1 cellular context compared by ENCODE assay signal in the genomic region with DNA sequence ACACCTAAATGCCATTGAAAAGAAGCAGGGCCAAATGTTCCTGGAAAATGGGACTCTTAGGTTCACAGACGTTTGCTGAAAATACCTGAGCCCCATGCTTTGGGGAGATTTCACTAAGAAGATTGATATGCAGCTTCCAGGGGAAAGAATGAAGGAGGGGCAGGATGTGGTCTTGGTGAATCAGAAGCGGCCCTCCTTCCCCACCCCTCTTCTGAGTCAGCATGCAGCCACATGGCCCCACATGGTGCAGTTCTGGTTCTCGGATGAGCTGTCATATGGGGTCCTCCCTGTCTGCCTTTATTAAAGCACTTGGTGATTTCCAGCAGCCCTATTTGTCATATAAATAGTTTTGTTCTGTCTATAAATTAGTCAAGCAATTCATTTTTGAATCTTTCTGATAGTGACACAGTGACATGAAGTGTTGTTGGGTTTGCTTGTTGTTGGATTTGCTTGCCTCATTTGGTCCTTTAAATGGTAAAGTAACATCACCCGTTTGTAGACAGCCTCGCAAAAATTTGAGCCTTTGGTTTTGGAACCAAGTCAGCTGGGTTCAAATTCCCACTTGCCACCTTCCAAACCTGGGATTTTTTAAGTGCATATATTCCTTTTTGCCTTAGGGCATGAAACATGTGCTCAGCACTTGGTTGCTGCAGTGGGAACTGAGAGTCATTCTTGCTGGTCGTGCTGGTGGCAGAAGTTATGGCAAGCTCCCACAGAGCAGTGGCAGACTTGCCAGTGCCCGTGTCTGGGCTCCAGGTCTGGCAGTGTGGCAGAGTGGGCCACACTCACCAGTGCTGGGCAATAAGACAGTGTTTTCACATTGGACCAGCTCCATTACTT.
TF ChIP-seq lines count a peak whose summit lies in the region.

No MANE protein-coding gene starts in this region.

TF ChIP-seq in K562, 482 proteins besides CTCF, POLR2A, EP300 and RAD21 (continued from another document and continues in another):
- TF ChIP-seq, protein P1, sequence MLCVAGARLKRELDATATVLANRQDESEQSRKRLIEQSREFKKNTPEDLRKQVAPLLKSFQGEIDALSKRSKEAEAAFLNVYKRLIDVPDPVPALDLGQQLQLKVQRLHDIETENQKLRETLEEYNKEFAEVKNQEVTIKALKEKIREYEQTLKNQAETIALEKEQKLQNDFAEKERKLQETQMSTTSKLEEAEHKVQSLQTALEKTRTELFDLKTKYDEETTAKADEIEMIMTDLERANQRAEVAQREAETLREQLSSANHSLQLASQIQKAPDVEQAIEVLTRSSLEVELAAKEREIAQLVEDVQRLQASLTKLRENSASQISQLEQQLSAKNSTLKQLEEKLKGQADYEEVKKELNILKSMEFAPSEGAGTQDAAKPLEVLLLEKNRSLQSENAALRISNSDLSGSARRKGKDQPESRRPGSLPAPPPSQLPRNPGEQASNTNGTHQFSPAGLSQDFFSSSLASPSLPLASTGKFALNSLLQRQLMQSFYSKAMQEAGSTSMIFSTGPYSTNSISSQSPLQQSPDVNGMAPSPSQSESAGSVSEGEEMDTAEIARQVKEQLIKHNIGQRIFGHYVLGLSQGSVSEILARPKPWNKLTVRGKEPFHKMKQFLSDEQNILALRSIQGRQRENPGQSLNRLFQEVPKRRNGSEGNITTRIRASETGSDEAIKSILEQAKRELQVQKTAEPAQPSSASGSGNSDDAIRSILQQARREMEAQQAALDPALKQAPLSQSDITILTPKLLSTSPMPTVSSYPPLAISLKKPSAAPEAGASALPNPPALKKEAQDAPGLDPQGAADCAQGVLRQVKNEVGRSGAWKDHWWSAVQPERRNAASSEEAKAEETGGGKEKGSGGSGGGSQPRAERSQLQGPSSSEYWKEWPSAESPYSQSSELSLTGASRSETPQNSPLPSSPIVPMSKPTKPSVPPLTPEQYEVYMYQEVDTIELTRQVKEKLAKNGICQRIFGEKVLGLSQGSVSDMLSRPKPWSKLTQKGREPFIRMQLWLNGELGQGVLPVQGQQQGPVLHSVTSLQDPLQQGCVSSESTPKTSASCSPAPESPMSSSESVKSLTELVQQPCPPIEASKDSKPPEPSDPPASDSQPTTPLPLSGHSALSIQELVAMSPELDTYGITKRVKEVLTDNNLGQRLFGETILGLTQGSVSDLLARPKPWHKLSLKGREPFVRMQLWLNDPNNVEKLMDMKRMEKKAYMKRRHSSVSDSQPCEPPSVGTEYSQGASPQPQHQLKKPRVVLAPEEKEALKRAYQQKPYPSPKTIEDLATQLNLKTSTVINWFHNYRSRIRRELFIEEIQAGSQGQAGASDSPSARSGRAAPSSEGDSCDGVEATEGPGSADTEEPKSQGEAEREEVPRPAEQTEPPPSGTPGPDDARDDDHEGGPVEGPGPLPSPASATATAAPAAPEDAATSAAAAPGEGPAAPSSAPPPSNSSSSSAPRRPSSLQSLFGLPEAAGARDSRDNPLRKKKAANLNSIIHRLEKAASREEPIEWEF (CRISPR knock-in tag; IDR thresholded peaks at IDR 0.05) = no peak
- no peak for TF ChIP-seq ZZZ3 (IDR thresholded peaks at IDR 0.05)
- no peak for TF ChIP-seq ARHGAP35 (IDR thresholded peaks at IDR 0.05; ENCODE audit: partially characterized antibody)
- TF ChIP-seq, protein P2, sequence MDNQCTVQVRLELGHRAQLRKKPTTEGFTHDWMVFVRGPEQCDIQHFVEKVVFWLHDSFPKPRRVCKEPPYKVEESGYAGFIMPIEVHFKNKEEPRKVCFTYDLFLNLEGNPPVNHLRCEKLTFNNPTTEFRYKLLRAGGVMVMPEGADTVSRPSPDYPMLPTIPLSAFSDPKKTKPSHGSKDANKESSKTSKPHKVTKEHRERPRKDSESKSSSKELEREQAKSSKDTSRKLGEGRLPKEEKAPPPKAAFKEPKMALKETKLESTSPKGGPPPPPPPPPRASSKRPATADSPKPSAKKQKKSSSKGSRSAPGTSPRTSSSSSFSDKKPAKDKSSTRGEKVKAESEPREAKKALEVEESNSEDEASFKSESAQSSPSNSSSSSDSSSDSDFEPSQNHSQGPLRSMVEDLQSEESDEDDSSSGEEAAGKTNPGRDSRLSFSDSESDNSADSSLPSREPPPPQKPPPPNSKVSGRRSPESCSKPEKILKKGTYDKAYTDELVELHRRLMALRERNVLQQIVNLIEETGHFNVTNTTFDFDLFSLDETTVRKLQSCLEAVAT (IDR thresholded peaks at IDR 0.05) = 0 out of 4 replicates have a peak, but pooled peaks of 1 of the 2 experiments have one; percentile 41
- TF ChIP-seq ZNF347 (CRISPR knock-in tag; IDR thresholded peaks at IDR 0.05; ENCODE audit: low read depth) = no peak
- peak; percentile 61 for TF ChIP-seq ZNF316 (IDR thresholded peaks at IDR 0.05)
- no peak for TF ChIP-seq DACH1 (IDR thresholded peaks at IDR 0.05; ENCODE audit: partially characterized antibody)
- no peak for TF ChIP-seq ZNF274 (IDR thresholded peaks at IDR 0.05; ENCODE audit: borderline replicate concordance, low read depth, low read length)
- TF ChIP-seq, protein P3, sequence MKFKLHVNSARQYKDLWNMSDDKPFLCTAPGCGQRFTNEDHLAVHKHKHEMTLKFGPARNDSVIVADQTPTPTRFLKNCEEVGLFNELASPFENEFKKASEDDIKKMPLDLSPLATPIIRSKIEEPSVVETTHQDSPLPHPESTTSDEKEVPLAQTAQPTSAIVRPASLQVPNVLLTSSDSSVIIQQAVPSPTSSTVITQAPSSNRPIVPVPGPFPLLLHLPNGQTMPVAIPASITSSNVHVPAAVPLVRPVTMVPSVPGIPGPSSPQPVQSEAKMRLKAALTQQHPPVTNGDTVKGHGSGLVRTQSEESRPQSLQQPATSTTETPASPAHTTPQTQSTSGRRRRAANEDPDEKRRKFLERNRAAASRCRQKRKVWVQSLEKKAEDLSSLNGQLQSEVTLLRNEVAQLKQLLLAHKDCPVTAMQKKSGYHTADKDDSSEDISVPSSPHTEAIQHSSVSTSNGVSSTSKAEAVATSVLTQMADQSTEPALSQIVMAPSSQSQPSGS (CRISPR knock-in tag; IDR thresholded peaks at IDR 0.05) = no peak
- TF ChIP-seq SAFB2 (IDR thresholded peaks at IDR 0.05; ENCODE audit: borderline replicate concordance, low read depth, low read length, severe bottlenecking) = no peak
- TF ChIP-seq, protein P4, sequence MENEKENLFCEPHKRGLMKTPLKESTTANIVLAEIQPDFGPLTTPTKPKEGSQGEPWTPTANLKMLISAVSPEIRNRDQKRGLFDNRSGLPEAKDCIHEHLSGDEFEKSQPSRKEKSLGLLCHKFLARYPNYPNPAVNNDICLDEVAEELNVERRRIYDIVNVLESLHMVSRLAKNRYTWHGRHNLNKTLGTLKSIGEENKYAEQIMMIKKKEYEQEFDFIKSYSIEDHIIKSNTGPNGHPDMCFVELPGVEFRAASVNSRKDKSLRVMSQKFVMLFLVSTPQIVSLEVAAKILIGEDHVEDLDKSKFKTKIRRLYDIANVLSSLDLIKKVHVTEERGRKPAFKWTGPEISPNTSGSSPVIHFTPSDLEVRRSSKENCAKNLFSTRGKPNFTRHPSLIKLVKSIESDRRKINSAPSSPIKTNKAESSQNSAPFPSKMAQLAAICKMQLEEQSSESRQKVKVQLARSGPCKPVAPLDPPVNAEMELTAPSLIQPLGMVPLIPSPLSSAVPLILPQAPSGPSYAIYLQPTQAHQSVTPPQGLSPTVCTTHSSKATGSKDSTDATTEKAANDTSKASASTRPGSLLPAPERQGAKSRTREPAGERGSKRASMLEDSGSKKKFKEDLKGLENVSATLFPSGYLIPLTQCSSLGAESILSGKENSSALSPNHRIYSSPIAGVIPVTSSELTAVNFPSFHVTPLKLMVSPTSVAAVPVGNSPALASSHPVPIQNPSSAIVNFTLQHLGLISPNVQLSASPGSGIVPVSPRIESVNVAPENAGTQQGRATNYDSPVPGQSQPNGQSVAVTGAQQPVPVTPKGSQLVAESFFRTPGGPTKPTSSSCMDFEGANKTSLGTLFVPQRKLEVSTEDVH (IDR thresholded peaks at IDR 0.05; ENCODE audit: low read depth, partially characterized antibody) = no peak
- TF ChIP-seq SIX5 (IDR thresholded peaks at IDR 0.05; ENCODE audit: borderline replicate concordance in 1 of 2, insufficient read depth in 1 of 2, low read depth in 1 of 2, low read length in 2 of 2) = no peak
- TF ChIP-seq, protein P5, sequence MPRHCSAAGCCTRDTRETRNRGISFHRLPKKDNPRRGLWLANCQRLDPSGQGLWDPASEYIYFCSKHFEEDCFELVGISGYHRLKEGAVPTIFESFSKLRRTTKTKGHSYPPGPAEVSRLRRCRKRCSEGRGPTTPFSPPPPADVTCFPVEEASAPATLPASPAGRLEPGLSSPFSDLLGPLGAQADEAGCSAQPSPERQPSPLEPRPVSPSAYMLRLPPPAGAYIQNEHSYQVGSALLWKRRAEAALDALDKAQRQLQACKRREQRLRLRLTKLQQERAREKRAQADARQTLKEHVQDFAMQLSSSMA (CRISPR knock-in tag; IDR thresholded peaks at IDR 0.05) = no peak
- no peak for TF ChIP-seq MEF2A (IDR thresholded peaks at IDR 0.05; ENCODE audit: control insufficient read depth, low read depth, low read length)
- no peak for TF ChIP-seq CBX5 (IDR thresholded peaks at IDR 0.05; ENCODE audit: borderline replicate concordance, low read depth)
- no peak for TF ChIP-seq MCM2 (IDR thresholded peaks at IDR 0.05; ENCODE audit: low read depth)
- TF ChIP-seq POLR3A (IDR thresholded peaks at IDR 0.05; ENCODE audit: borderline replicate concordance, extremely low read depth, insufficient read depth, insufficient read length) = no peak
- TF ChIP-seq, protein P6, sequence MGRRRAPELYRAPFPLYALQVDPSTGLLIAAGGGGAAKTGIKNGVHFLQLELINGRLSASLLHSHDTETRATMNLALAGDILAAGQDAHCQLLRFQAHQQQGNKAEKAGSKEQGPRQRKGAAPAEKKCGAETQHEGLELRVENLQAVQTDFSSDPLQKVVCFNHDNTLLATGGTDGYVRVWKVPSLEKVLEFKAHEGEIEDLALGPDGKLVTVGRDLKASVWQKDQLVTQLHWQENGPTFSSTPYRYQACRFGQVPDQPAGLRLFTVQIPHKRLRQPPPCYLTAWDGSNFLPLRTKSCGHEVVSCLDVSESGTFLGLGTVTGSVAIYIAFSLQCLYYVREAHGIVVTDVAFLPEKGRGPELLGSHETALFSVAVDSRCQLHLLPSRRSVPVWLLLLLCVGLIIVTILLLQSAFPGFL (CRISPR knock-in tag; IDR thresholded peaks at IDR 0.05) = no peak
- peak; percentile 94 for TF ChIP-seq MYC (IDR thresholded peaks at IDR 0.05; ENCODE audit: low read depth, low read length)
- TF ChIP-seq MYC (CRISPR knock-in tag; IDR thresholded peaks at IDR 0.05; ENCODE audit: borderline replicate concordance, low read depth) = no peak
- TF ChIP-seq SPI1 (IDR thresholded peaks at IDR 0.05; ENCODE audit: borderline replicate concordance, low read depth, low read length) = no peak
- TF ChIP-seq ARID2 (IDR thresholded peaks at IDR 0.05) = no peak
- no peak for TF ChIP-seq EZH2 (IDR thresholded peaks at IDR 0.05; ENCODE audit: borderline replicate concordance, low read depth, low read length)
- TF ChIP-seq, protein P7, sequence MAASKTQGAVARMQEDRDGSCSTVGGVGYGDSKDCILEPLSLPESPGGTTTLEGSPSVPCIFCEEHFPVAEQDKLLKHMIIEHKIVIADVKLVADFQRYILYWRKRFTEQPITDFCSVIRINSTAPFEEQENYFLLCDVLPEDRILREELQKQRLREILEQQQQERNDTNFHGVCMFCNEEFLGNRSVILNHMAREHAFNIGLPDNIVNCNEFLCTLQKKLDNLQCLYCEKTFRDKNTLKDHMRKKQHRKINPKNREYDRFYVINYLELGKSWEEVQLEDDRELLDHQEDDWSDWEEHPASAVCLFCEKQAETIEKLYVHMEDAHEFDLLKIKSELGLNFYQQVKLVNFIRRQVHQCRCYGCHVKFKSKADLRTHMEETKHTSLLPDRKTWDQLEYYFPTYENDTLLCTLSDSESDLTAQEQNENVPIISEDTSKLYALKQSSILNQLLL (CRISPR knock-in tag; IDR thresholded peaks at IDR 0.05; ENCODE audit: borderline replicate concordance) = no peak
- TF ChIP-seq RBM25 (IDR thresholded peaks at IDR 0.05; ENCODE audit: low read depth, low read length, severe bottlenecking) = no peak
- no peak for TF ChIP-seq MCM5 (IDR thresholded peaks at IDR 0.05; ENCODE audit: low read depth)
- TF ChIP-seq KLF10 (CRISPR knock-in tag; IDR thresholded peaks at IDR 0.05) = no peak
- TF ChIP-seq, protein P8, sequence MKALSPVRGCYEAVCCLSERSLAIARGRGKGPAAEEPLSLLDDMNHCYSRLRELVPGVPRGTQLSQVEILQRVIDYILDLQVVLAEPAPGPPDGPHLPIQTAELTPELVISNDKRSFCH (CRISPR knock-in tag; IDR thresholded peaks at IDR 0.05) = no peak
- TF ChIP-seq, protein P8 (tag; IDR thresholded peaks at IDR 0.05) = no peak
- TF ChIP-seq EP400 (IDR thresholded peaks at IDR 0.05) = peak; percentile 84
- TF ChIP-seq POLR3G (IDR thresholded peaks at IDR 0.05; ENCODE audit: extremely low read depth, insufficient read length, insufficient replicate concordance) = no peak
- TF ChIP-seq ZNF717 (CRISPR knock-in tag; IDR thresholded peaks at IDR 0.05) = no peak
- TF ChIP-seq RFX5 (IDR thresholded peaks at IDR 0.05; ENCODE audit: low read depth, low read length) = no peak
- TF ChIP-seq ZNF699 (CRISPR knock-in tag; IDR thresholded peaks at IDR 0.05; ENCODE audit: insufficient replicate concordance) = no peak
- TF ChIP-seq RBM22 (IDR thresholded peaks at IDR 0.05; ENCODE audit: low read depth, low read length, poor library complexity, severe bottlenecking) = no peak
- TF ChIP-seq, protein P9, sequence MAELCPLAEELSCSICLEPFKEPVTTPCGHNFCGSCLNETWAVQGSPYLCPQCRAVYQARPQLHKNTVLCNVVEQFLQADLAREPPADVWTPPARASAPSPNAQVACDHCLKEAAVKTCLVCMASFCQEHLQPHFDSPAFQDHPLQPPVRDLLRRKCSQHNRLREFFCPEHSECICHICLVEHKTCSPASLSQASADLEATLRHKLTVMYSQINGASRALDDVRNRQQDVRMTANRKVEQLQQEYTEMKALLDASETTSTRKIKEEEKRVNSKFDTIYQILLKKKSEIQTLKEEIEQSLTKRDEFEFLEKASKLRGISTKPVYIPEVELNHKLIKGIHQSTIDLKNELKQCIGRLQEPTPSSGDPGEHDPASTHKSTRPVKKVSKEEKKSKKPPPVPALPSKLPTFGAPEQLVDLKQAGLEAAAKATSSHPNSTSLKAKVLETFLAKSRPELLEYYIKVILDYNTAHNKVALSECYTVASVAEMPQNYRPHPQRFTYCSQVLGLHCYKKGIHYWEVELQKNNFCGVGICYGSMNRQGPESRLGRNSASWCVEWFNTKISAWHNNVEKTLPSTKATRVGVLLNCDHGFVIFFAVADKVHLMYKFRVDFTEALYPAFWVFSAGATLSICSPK (IDR thresholded peaks at IDR 0.05; ENCODE audit: borderline replicate concordance) = no peak
- TF ChIP-seq ZNF23 (CRISPR knock-in tag; IDR thresholded peaks at IDR 0.05) = no peak
- no peak for TF ChIP-seq ZNF444 (CRISPR knock-in tag; IDR thresholded peaks at IDR 0.05)
- no peak for TF ChIP-seq CREB1 (IDR thresholded peaks at IDR 0.05)
- TF ChIP-seq CREB1 (CRISPR knock-in tag; IDR thresholded peaks at IDR 0.05) = peak; percentile 55; the same call in 1 of the 2 replicates
- no peak; the same call in 1 of the 2 replicates for TF ChIP-seq CBX1 (IDR thresholded peaks at IDR 0.05; ENCODE audit: low read depth)
- no peak for TF ChIP-seq RBM15 (IDR thresholded peaks at IDR 0.05; ENCODE audit: insufficient read depth, low read length)
- TF ChIP-seq KLF13 (tag; IDR thresholded peaks at IDR 0.05; ENCODE audit: borderline replicate concordance, low read depth) = no peak
- 0 out of 2 replicates have a peak, but pooled peaks have one; percentile 8 for TF ChIP-seq STAT5A (IDR thresholded peaks at IDR 0.05; ENCODE audit: borderline replicate concordance, low read length)
- no peak for TF ChIP-seq SREBF1 (IDR thresholded peaks at IDR 0.05; ENCODE audit: borderline replicate concordance, low read depth, low read length)
- no peak for TF ChIP-seq ETV6 (IDR thresholded peaks at IDR 0.05; ENCODE audit: borderline replicate concordance in 1 of 2, low read depth in 2 of 2, low read length in 1 of 2)
- peak; percentile 82; the same call in 1 of the 2 replicates for TF ChIP-seq ETV6 (CRISPR knock-in tag; IDR thresholded peaks at IDR 0.05; ENCODE audit: borderline replicate concordance)
